Comparison of ENCODE assay signal across 22 cellular contexts in genomic region chr3:10215578-10216368, GRCh38.
"Had no signal": no experiment of that assay in that cellular context is flagged by ENCODE, and none has a peak within 500 bp of the region (broad histone marks: within the 10 kb centered on the region; RNA-seq: fewer than 3 reads in every experiment).

No MANE protein-coding gene starts in this region.

- H3K27me3 ChIP-seq: ascending aorta, breast epithelium, esophagus muscularis mucosa, gastroesophageal sphincter, heart right ventricle, neutrophil, right lobe of liver, tibial artery had no signal

- ATAC-seq: gastroesophageal sphincter; heart right ventricle; naive thymus-derived CD8-positive, alpha-beta T cell; right lobe of liver; SK-N-SH treated with all-trans-retinoic acid at 6 μM for 48 hours; T-cell had no signal

- H3K9me3 ChIP-seq: ascending aorta, gastroesophageal sphincter, neutrophil, right lobe of liver, tibial artery had no signal

- DNase-seq: activated CD4-positive, alpha-beta T cell treated with anti-CD3 and anti-CD28 coated beads, Interleukin-2, amount 50 U/mL, for 1 hour; activated naive CD4-positive, alpha-beta T cell; cortex of kidney; effector CD4-positive, alpha-beta T cell; heart right ventricle; mesenchymal stem cell; naive thymus-derived CD8-positive, alpha-beta T cell; right lobe of liver; small intestine; stimulated activated CD4-positive, alpha-beta T cell treated with anti-CD3 and anti-CD28 coated beads, Interleukin-4, amount 100 ng/mL, for 1 hour; stimulated activated naive CD4-positive, alpha-beta T cell; substantia nigra; T-cell; T1000; tibial artery had no signal

- H3K27me3 Mint-ChIP-seq: naive thymus-derived CD8-positive, alpha-beta T cell; T-cell had no signal

- H3K4me3 ChIP-seq: ascending aorta, breast epithelium, esophagus muscularis mucosa, gastroesophageal sphincter, heart right ventricle, right lobe of liver, tibial artery had no signal

- H3K4me1 ChIP-seq: ascending aorta, breast epithelium, esophagus muscularis mucosa, gastroesophageal sphincter, parathyroid adenoma, right lobe of liver, tibial artery had no signal

- H3K4me3 Mint-ChIP-seq: naive thymus-derived CD8-positive, alpha-beta T cell; T-cell had no signal

- H3K27ac ChIP-seq: ascending aorta, breast epithelium, esophagus muscularis mucosa, gastroesophageal sphincter, heart right ventricle, neutrophil, parathyroid adenoma, right lobe of liver, tibial artery had no signal
